In genomic region chr5:172959824-172960799, GRCh38 we compare ENCODE assay signal across 8 cellular contexts.
A peak's percentile ranks its signal among the peaks of the same experiment; 100 is the strongest.
DNase-seq lines count a peak whose midpoint lies in the region; FAIRE-seq and TF ChIP-seq lines count a peak whose summit lies in the region.

No MANE protein-coding gene starts in this region.

- H3K27ac ChIP-seq in KMS-11 = peak overlapping the region; percentile 38; the same call in 1 of the 2 replicates
- peak overlapping the region; percentile 98 for H3K27ac ChIP-seq in muscle layer of duodenum (ENCODE audit: low read length)

- no peak for DNase-seq in AG09309 (ENCODE audit: low read depth)
- DNase-seq in choroid plexus epithelial cell (ENCODE audit: low read depth) = no peak
- no peak for DNase-seq in T1000 (lab: John Stamatoyannopoulos, UW)
- no peak for DNase-seq in GM19239 (ENCODE audit: insufficient read length, low spot score)
- no peak for DNase-seq in iPS-NIHi11 (ENCODE audit: low spot score)
- no peak for DNase-seq in D721Med (ENCODE audit: insufficient read length, low spot score)

- H3K27me3 ChIP-seq in KMS-11 (ENCODE audit: insufficient read depth, low read depth) = no peaks in the 10 kb centered on the region
- no peaks in the 10 kb centered on the region for H3K27me3 ChIP-seq in muscle layer of duodenum (ENCODE audit: low read depth, low read length)

- peak overlapping the region; percentile 82 for H3K4me2 ChIP-seq in KMS-11

- peak overlapping the region; percentile 95 for H3K4me3 ChIP-seq in AG09309 (ENCODE audit: control insufficient read depth, low read depth, low read length)
- no peak overlapping the region for H3K4me3 ChIP-seq in KMS-11 (IDR thresholded peaks at IDR 0.05; ENCODE audit: insufficient read depth, low read depth, low read length)
- peak overlapping the region; percentile 81 for H3K4me3 ChIP-seq in choroid plexus epithelial cell (ENCODE audit: low read depth, low read length)
- peak overlapping the region; percentile 86 to 100 for H3K4me3 ChIP-seq in muscle layer of duodenum (ENCODE audit: low read depth in 1 of 2, low read length in 2 of 2)

- peak overlapping the region; percentile 54; the same call in 1 of the 2 replicates for H2AFZ ChIP-seq in KMS-11 (ENCODE audit: low read depth)

- no peak for FAIRE-seq in GM19239 (lab: Jason Lieb, UNC)
- FAIRE-seq in D721Med (lab: Jason Lieb, UNC) = no peak

- H3K36me3 ChIP-seq in KMS-11 (ENCODE audit: insufficient read depth) (no peaks in the 10 kb centered on the region), muscle layer of duodenum (ENCODE audit: control insufficient read depth in 1 of 2, insufficient read depth in 2 of 2, low read length in 2 of 2) (peaks cover 5 to 6% of the 10 kb centered on the region in 2 donors)

- H3K79me2 ChIP-seq in KMS-11 (ENCODE audit: insufficient read depth, low read depth) = no peaks in the 10 kb centered on the region

- no peaks in the 10 kb centered on the region for H3K9me3 ChIP-seq in muscle layer of duodenum (ENCODE audit: control insufficient read depth in 1 of 2, low read length in 2 of 2)

- TF ChIP-seq CTCF in AG09309 (IDR thresholded peaks at IDR 0.05; ENCODE audit: control insufficient read depth, insufficient read depth, low read depth, low read length, missing control alignments) (no peak), KMS-11 (conservative IDR thresholded peaks at IDR 0.05; ENCODE audit: low read depth, low read length) (no peak), choroid plexus epithelial cell (conservative IDR thresholded peaks at IDR 0.05; ENCODE audit: low read depth, low read length) (no peak), D721Med (IDR thresholded peaks at IDR 0.05; ENCODE audit: insufficient read depth, missing control alignments) (no peak)

- peaks cover 6% of the 10 kb centered on the region for H3K4me1 ChIP-seq in KMS-11 (ENCODE audit: low read depth, poor library complexity, severe bottlenecking)
- peaks cover 0 to 20% of the 10 kb centered on the region in 2 donors for H3K4me1 ChIP-seq in muscle layer of duodenum (ENCODE audit: control insufficient read depth in 1 of 2, insufficient read depth in 2 of 2, low read length in 2 of 2)

- H4K20me1 ChIP-seq in KMS-11 (ENCODE audit: insufficient read depth) = no peaks in the 10 kb centered on the region

- peak overlapping the region; percentile 78 for H3K9ac ChIP-seq in KMS-11
